In genomic region chr11:125168875-125169537, GRCh38 we compare ENCODE assay signal across 13 cellular contexts. TPM values are rescaled to one million over a fixed set of nuclear protein-coding genes. Genes with fewer than 3 reads are reported as not detected.
DNase-seq lines count a peak whose midpoint lies in the region; ATAC-seq and TF ChIP-seq lines count a peak whose summit lies in the region.
"Had no signal": no experiment of that assay in that cellular context is flagged by ENCODE, and none has a peak within 500 bp of the region (broad histone marks: within the 10 kb centered on the region; RNA-seq: fewer than 3 reads in every experiment).

No MANE protein-coding gene starts in this region.

- H3K4me3 ChIP-seq in adipocyte (ENCODE audit: low read length): no peak overlapping the region
- H3K4me3 ChIP-seq in naive thymus-derived CD4-positive, alpha-beta T cell (ENCODE audit: low read length): no peak overlapping the region

- intact Hi-C loops in naive thymus-derived CD4-positive, alpha-beta T cell (cut with micrococcal nuclease): no loop called here

- H3K36me3 ChIP-seq in adipocyte (ENCODE audit: control insufficient read depth, insufficient read depth, low read length, severe bottlenecking): no peaks in the 10 kb centered on the region
- no peaks in the 10 kb centered on the region for H3K36me3 ChIP-seq in naive thymus-derived CD4-positive, alpha-beta T cell (ENCODE audit: control insufficient read depth in 2 of 3, insufficient read depth in 3 of 3, low read length in 3 of 3)

- TF ChIP-seq CTCF in glutamatergic neuron (IDR thresholded peaks at IDR 0.05; ENCODE audit: partially characterized antibody, unreplicated experiment): no peak

- peak overlapping the region; percentile 49 for H3K27ac Mint-ChIP-seq in glutamatergic neuron (ENCODE audit: unreplicated experiment)
- H3K27ac Mint-ChIP-seq in naive thymus-derived CD4-positive, alpha-beta T cell: no peak overlapping the region
- H3K27ac Mint-ChIP-seq: HFFc6 had no signal

- H3K4me1 ChIP-seq in adipocyte (ENCODE audit: control insufficient read depth, insufficient read depth, low read length): peaks cover 42% of the 10 kb centered on the region
- H3K4me1 ChIP-seq in naive thymus-derived CD4-positive, alpha-beta T cell (ENCODE audit: control insufficient read depth in 2 of 2, insufficient read depth in 2 of 2, low read length in 2 of 2): peaks cover 12 to 17% of the 10 kb centered on the region in 2 donors

- peaks cover 51% of the 10 kb centered on the region for H3K4me1 Mint-ChIP-seq in glutamatergic neuron (ENCODE audit: low read depth, unreplicated experiment)
- peaks cover 15 to 21% (median 16%) of the 10 kb centered on the region in 7 donors for H3K4me1 Mint-ChIP-seq in naive thymus-derived CD4-positive, alpha-beta T cell

- DNase-seq in DMS 273 (lab: John Stamatoyannopoulos, UW; ENCODE audit: unreplicated experiment) (peak; percentile 66), adipocyte (ENCODE audit: low read depth) (no peak), glutamatergic neuron (no peak), putamen (ENCODE audit: low spot score) (peak; percentile 24), activated gamma-delta T cell (lab: John Stamatoyannopoulos, UW) (no peak)
- no peak for DNase-seq in naive thymus-derived CD4-positive, alpha-beta T cell
- no peak for DNase-seq in activated effector memory CD4-positive, alpha-beta T cell treated with anti-CD3 and anti-CD28 coated beads, Interleukin-2, amount 50 U/mL, for 16 hours
- DNase-seq: amniotic stem cell, Karpas-422 had no signal

- no peak for ATAC-seq in GM21717 (IDR thresholded peaks at IDR 0.05; ENCODE audit: unreplicated experiment)
- ATAC-seq in naive thymus-derived CD4-positive, alpha-beta T cell: no peak

- H3K9ac ChIP-seq in adipocyte (ENCODE audit: low read length): peak overlapping the region; percentile 65
- H3K9ac ChIP-seq: parathyroid adenoma had no signal

- POLR2A ChIA-PET in naive thymus-derived CD4-positive, alpha-beta T cell (lab: Charles Lee): no interaction called here

- H3K36me3 Mint-ChIP-seq in glutamatergic neuron (ENCODE audit: unreplicated experiment): no peaks in the 10 kb centered on the region
- peaks cover 0 to 6% (median 0%) of the 10 kb centered on the region in 5 donors for H3K36me3 Mint-ChIP-seq in naive thymus-derived CD4-positive, alpha-beta T cell

- H3K9me3 ChIP-seq in adipocyte (ENCODE audit: control insufficient read depth, low read length): no peaks in the 10 kb centered on the region
- H3K9me3 ChIP-seq in naive thymus-derived CD4-positive, alpha-beta T cell (ENCODE audit: control insufficient read depth in 2 of 3, low read length in 3 of 3): no peaks in the 10 kb centered on the region

- no peaks in the 10 kb centered on the region for H3K27me3 ChIP-seq in adipocyte (replicated peaks; ENCODE audit: control insufficient read depth, insufficient read depth, low read length)
- H3K27me3 ChIP-seq in naive thymus-derived CD4-positive, alpha-beta T cell (ENCODE audit: control insufficient read depth in 2 of 2, insufficient read depth in 2 of 2, low read length in 2 of 2): peaks cover 12 to 24% of the 10 kb centered on the region in 2 donors

- H3K27ac ChIP-seq in naive thymus-derived CD4-positive, alpha-beta T cell (ENCODE audit: low read depth, low read length): no peak overlapping the region
- H3K27ac ChIP-seq: epithelial cell of prostate, parathyroid adenoma had no signal

- H3K4me3 Mint-ChIP-seq in glutamatergic neuron (ENCODE audit: unreplicated experiment): peak overlapping the region; percentile 58
- peak overlapping the region in 1 of 10 donors; percentile 46 for H3K4me3 Mint-ChIP-seq in naive thymus-derived CD4-positive, alpha-beta T cell
- H3K4me3 Mint-ChIP-seq: HFFc6 had no signal

- peaks cover 2% of the 10 kb centered on the region for H3K9me3 Mint-ChIP-seq in glutamatergic neuron (ENCODE audit: unreplicated experiment)
- H3K9me3 Mint-ChIP-seq in naive thymus-derived CD4-positive, alpha-beta T cell: no peaks in the 10 kb centered on the region
- H3K9me3 Mint-ChIP-seq: HFFc6 had no signal

- CTCF ChIA-PET in naive thymus-derived CD4-positive, alpha-beta T cell (lab: Charles Lee): no interaction called here

- H3K27me3 Mint-ChIP-seq in glutamatergic neuron (ENCODE audit: unreplicated experiment): peaks cover 14% of the 10 kb centered on the region
- H3K27me3 Mint-ChIP-seq in naive thymus-derived CD4-positive, alpha-beta T cell: peaks cover 61 to 83% (median 70%) of the 10 kb centered on the region in 5 donors

RNA-seq across cellular contexts. Expression of gene PKNOX2, which starts 4.5 kb away (rescaled TPM):
- 8.7 TPM for total RNA-seq in glutamatergic neuron (ENCODE audit: unreplicated experiment)
- total RNA-seq in naive thymus-derived CD4-positive, alpha-beta T cell: not detected
- not detected for polyA plus RNA-seq in naive thymus-derived CD4-positive, alpha-beta T cell

RNA-seq across cellular contexts. Expression of gene TMEM218, which starts 57.6 kb away (rescaled TPM):
- 15.8 TPM for total RNA-seq in glutamatergic neuron (ENCODE audit: unreplicated experiment)
- total RNA-seq in naive thymus-derived CD4-positive, alpha-beta T cell: 10 to 100 TPM; 10.2 to 18.5 (median 13.9) TPM
- 10 to 100 TPM; 34.5 to 36.1 TPM for polyA plus RNA-seq in naive thymus-derived CD4-positive, alpha-beta T cell

Comparison
In these comparisons a context has a peak if more than half of its experiments do, and no peak if none do; other contexts are left out.
1. DNase-seq: peak in DMS 273 (single experiment) and putamen (single experiment); none in adipocyte (single experiment), glutamatergic neuron (single experiment), naive thymus-derived CD4-positive, alpha-beta T cell (0 of 9), activated effector memory CD4-positive, alpha-beta T cell treated with anti-CD3 and anti-CD28 coated beads, Interleukin-2, amount 50 U/mL, for 16 hours (single experiment) and activated gamma-delta T cell (single experiment).